ENCODE assay signal across 1 cellular context in the genomic region with DNA sequence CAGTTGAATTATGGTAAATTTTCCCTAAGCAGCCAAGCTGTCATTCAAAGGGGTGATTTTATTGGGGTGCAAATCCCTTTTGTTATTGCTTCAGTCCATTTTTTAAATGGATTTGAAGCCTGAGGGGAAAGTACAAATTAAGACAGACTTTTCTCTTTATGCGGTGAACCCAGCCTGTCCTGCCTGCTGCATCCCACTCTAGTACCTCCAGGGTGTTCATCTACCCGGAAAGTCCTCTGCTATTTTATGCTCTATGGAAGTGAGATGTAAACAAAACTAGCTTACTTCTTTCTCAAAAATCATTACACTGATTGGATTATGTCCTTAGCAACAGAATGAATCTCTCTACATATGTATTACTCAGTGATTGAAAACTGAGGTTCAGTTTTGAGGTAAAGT.
TF ChIP-seq lines count a peak whose summit lies in the region.

No MANE protein-coding gene starts in this region.

TF ChIP-seq in WTC11, 78 proteins besides CTCF, POLR2A, EP300 and RAD21 (continued from another document):
- TF ChIP-seq TEAD4 (CRISPR knock-in tag; IDR thresholded peaks at IDR 0.05) = no peak
- TF ChIP-seq, protein P1, sequence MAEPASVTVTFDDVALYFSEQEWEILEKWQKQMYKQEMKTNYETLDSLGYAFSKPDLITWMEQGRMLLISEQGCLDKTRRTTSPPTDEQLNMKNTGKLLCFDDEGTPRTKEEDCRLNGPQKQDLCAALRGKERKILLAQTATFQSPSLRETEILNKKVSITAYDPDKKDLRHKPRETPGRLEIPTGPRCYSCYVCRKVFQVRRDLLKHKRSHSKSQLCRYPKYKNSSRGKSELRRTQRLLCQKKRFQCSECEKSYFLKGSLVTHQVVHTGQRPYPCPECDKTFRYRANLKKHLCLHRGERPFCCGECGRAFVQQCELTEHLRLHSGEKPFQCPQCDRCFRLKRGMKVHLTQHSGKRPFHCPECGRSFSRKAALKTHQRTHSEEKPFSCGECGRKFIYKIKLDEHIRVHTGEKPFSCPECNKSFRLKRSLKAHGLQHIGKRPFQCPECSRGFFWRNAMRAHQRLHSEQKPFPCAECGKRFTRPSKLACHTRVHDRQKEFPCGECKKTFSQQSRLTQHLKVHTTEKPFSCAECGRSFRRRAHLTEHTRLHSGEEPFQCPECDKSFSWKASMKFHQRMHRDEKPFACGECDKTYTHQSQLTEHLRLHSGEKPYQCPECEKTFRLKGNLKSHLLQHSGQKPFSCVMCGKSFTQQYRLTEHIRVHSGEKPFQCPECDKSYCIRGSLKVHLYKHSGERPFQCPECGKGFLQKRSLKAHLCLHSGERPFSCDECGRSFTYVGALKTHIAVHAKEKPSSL (CRISPR knock-in tag; conservative IDR thresholded peaks at IDR 0.05) = no peak
- TF ChIP-seq JAZF1 (CRISPR knock-in tag; IDR thresholded peaks at IDR 0.05) = no peak
- no peak for TF ChIP-seq SOX15 (CRISPR knock-in tag; IDR thresholded peaks at IDR 0.05)
- TF ChIP-seq JUN (CRISPR knock-in tag; IDR thresholded peaks at IDR 0.05) = no peak
- TF ChIP-seq, protein P2, sequence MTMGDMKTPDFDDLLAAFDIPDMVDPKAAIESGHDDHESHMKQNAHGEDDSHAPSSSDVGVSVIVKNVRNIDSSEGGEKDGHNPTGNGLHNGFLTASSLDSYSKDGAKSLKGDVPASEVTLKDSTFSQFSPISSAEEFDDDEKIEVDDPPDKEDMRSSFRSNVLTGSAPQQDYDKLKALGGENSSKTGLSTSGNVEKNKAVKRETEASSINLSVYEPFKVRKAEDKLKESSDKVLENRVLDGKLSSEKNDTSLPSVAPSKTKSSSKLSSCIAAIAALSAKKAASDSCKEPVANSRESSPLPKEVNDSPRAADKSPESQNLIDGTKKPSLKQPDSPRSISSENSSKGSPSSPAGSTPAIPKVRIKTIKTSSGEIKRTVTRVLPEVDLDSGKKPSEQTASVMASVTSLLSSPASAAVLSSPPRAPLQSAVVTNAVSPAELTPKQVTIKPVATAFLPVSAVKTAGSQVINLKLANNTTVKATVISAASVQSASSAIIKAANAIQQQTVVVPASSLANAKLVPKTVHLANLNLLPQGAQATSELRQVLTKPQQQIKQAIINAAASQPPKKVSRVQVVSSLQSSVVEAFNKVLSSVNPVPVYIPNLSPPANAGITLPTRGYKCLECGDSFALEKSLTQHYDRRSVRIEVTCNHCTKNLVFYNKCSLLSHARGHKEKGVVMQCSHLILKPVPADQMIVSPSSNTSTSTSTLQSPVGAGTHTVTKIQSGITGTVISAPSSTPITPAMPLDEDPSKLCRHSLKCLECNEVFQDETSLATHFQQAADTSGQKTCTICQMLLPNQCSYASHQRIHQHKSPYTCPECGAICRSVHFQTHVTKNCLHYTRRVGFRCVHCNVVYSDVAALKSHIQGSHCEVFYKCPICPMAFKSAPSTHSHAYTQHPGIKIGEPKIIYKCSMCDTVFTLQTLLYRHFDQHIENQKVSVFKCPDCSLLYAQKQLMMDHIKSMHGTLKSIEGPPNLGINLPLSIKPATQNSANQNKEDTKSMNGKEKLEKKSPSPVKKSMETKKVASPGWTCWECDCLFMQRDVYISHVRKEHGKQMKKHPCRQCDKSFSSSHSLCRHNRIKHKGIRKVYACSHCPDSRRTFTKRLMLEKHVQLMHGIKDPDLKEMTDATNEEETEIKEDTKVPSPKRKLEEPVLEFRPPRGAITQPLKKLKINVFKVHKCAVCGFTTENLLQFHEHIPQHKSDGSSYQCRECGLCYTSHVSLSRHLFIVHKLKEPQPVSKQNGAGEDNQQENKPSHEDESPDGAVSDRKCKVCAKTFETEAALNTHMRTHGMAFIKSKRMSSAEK (CRISPR knock-in tag; IDR thresholded peaks at IDR 0.05; ENCODE audit: borderline replicate concordance) = no peak
- no peak for TF ChIP-seq NFE2L1 (CRISPR knock-in tag; IDR thresholded peaks at IDR 0.05)
- no peak for TF ChIP-seq PRRX2 (CRISPR knock-in tag; IDR thresholded peaks at IDR 0.05)
- no peak for TF ChIP-seq ZNF423 (CRISPR knock-in tag; IDR thresholded peaks at IDR 0.05)
- TF ChIP-seq GTF2I (CRISPR knock-in tag; conservative IDR thresholded peaks at IDR 0.05) = no peak
- TF ChIP-seq ZNF671 (CRISPR knock-in tag; IDR thresholded peaks at IDR 0.05) = no peak
- TF ChIP-seq, protein P3, sequence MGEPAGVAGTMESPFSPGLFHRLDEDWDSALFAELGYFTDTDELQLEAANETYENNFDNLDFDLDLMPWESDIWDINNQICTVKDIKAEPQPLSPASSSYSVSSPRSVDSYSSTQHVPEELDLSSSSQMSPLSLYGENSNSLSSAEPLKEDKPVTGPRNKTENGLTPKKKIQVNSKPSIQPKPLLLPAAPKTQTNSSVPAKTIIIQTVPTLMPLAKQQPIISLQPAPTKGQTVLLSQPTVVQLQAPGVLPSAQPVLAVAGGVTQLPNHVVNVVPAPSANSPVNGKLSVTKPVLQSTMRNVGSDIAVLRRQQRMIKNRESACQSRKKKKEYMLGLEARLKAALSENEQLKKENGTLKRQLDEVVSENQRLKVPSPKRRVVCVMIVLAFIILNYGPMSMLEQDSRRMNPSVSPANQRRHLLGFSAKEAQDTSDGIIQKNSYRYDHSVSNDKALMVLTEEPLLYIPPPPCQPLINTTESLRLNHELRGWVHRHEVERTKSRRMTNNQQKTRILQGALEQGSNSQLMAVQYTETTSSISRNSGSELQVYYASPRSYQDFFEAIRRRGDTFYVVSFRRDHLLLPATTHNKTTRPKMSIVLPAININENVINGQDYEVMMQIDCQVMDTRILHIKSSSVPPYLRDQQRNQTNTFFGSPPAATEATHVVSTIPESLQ (CRISPR knock-in tag; IDR thresholded peaks at IDR 0.05) = no peak
- TF ChIP-seq KAT7 (CRISPR knock-in tag; IDR thresholded peaks at IDR 0.05; ENCODE audit: borderline replicate concordance) = no peak
